In genomic region chr7:26469188-26469587, GRCh38 we compare ENCODE assay signal across 24 cellular contexts.
"Had no signal": no experiment of that assay in that cellular context is flagged by ENCODE, and none has a peak within 500 bp of the region (broad histone marks: within the 10 kb centered on the region; RNA-seq: fewer than 3 reads in every experiment).

No MANE protein-coding gene starts in this region.

- H3K4me3 Mint-ChIP-seq: dendritic cell treated with granulocyte-macrophage colony-stimulating factor and Interleukin-4, amounts not matched to agents 40 ng/mL and 50 ng/mL, for 4 days; effector memory CD8-positive, alpha-beta T cell; endodermal cell had no signal

- H3K4me1 ChIP-seq: colonic mucosa, esophagus muscularis mucosa, esophagus squamous epithelium, foreskin keratinocyte, gastrocnemius medialis, gastroesophageal sphincter, heart left ventricle, heart right ventricle had no signal

- H3K27ac Mint-ChIP-seq: dendritic cell treated with granulocyte-macrophage colony-stimulating factor and Interleukin-4, amounts not matched to agents 40 ng/mL and 50 ng/mL, for 4 days; effector memory CD8-positive, alpha-beta T cell; endodermal cell had no signal

- DNase-seq: colonic mucosa; cortex of kidney; dermis blood vessel endothelial cell; dorsolateral prefrontal cortex; effector CD4-positive, alpha-beta T cell; effector CD8-positive, alpha-beta T cell; effector memory CD4-positive, alpha-beta T cell; effector memory CD8-positive, alpha-beta T cell; endodermal cell; erythroblast; esophagus squamous epithelium; foreskin fibroblast; foreskin keratinocyte; foreskin melanocyte; gastrocnemius medialis; glutamatergic neuron; head of caudate nucleus; heart left ventricle; heart right ventricle had no signal

- H3K27me3 Mint-ChIP-seq: dendritic cell treated with granulocyte-macrophage colony-stimulating factor and Interleukin-4, amounts not matched to agents 40 ng/mL and 50 ng/mL, for 4 days had no signal

- H3K36me3 ChIP-seq: colonic mucosa, esophagus muscularis mucosa, esophagus squamous epithelium, gastrocnemius medialis, gastroesophageal sphincter, heart left ventricle, heart right ventricle had no signal

- ATAC-seq: effector memory CD8-positive, alpha-beta T cell; esophagus mucosa; foreskin keratinocyte; gastrocnemius medialis; gastroesophageal sphincter; heart left ventricle; heart right ventricle had no signal

- H3K9me3 ChIP-seq: colonic mucosa, esophagus muscularis mucosa, esophagus squamous epithelium, gastrocnemius medialis, gastroesophageal sphincter, heart left ventricle, heart right ventricle had no signal

- H3K27ac ChIP-seq: colonic mucosa, dorsolateral prefrontal cortex, epithelial cell of prostate, esophagus muscularis mucosa, esophagus squamous epithelium, foreskin keratinocyte, gastrocnemius medialis, gastroesophageal sphincter, heart left ventricle, heart right ventricle had no signal

- H3K4me1 Mint-ChIP-seq: endodermal cell had no signal

- H3K27me3 ChIP-seq: colonic mucosa, gastrocnemius medialis had no signal

- H3K4me3 ChIP-seq: colonic mucosa, dorsolateral prefrontal cortex, esophagus muscularis mucosa, esophagus squamous epithelium, gastrocnemius medialis, gastroesophageal sphincter, heart left ventricle, heart right ventricle had no signal

- H3K9me3 Mint-ChIP-seq: dendritic cell treated with granulocyte-macrophage colony-stimulating factor and Interleukin-4, amounts not matched to agents 40 ng/mL and 50 ng/mL, for 4 days; effector memory CD8-positive, alpha-beta T cell; endodermal cell had no signal
